In genomic region chr1:226201029-226201593, GRCh38 we compare ENCODE assay signal across 1 cellular context.
A peak's percentile ranks its signal among the peaks of the same experiment; 100 is the strongest.
TF ChIP-seq lines count a peak whose summit lies in the region.

No MANE protein-coding gene starts in this region.

TF ChIP-seq in GM12878, 131 proteins besides CTCF, POLR2A, EP300 and RAD21:
- TF ChIP-seq RAD51 (IDR thresholded peaks at IDR 0.05) = no peak
- TF ChIP-seq RBBP5 (conservative IDR thresholded peaks at IDR 0.05) = no peak
- no peak for TF ChIP-seq BMI1 (IDR thresholded peaks at IDR 0.05; ENCODE audit: borderline replicate concordance)
- TF ChIP-seq, protein P1, sequence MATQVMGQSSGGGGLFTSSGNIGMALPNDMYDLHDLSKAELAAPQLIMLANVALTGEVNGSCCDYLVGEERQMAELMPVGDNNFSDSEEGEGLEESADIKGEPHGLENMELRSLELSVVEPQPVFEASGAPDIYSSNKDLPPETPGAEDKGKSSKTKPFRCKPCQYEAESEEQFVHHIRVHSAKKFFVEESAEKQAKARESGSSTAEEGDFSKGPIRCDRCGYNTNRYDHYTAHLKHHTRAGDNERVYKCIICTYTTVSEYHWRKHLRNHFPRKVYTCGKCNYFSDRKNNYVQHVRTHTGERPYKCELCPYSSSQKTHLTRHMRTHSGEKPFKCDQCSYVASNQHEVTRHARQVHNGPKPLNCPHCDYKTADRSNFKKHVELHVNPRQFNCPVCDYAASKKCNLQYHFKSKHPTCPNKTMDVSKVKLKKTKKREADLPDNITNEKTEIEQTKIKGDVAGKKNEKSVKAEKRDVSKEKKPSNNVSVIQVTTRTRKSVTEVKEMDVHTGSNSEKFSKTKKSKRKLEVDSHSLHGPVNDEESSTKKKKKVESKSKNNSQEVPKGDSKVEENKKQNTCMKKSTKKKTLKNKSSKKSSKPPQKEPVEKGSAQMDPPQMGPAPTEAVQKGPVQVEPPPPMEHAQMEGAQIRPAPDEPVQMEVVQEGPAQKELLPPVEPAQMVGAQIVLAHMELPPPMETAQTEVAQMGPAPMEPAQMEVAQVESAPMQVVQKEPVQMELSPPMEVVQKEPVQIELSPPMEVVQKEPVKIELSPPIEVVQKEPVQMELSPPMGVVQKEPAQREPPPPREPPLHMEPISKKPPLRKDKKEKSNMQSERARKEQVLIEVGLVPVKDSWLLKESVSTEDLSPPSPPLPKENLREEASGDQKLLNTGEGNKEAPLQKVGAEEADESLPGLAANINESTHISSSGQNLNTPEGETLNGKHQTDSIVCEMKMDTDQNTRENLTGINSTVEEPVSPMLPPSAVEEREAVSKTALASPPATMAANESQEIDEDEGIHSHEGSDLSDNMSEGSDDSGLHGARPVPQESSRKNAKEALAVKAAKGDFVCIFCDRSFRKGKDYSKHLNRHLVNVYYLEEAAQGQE (IDR thresholded peaks at IDR 0.05; ENCODE audit: low read depth, low read length) = no peak
- no peak for TF ChIP-seq ZBTB33 (IDR thresholded peaks at IDR 0.05)
- TF ChIP-seq, protein P2, sequence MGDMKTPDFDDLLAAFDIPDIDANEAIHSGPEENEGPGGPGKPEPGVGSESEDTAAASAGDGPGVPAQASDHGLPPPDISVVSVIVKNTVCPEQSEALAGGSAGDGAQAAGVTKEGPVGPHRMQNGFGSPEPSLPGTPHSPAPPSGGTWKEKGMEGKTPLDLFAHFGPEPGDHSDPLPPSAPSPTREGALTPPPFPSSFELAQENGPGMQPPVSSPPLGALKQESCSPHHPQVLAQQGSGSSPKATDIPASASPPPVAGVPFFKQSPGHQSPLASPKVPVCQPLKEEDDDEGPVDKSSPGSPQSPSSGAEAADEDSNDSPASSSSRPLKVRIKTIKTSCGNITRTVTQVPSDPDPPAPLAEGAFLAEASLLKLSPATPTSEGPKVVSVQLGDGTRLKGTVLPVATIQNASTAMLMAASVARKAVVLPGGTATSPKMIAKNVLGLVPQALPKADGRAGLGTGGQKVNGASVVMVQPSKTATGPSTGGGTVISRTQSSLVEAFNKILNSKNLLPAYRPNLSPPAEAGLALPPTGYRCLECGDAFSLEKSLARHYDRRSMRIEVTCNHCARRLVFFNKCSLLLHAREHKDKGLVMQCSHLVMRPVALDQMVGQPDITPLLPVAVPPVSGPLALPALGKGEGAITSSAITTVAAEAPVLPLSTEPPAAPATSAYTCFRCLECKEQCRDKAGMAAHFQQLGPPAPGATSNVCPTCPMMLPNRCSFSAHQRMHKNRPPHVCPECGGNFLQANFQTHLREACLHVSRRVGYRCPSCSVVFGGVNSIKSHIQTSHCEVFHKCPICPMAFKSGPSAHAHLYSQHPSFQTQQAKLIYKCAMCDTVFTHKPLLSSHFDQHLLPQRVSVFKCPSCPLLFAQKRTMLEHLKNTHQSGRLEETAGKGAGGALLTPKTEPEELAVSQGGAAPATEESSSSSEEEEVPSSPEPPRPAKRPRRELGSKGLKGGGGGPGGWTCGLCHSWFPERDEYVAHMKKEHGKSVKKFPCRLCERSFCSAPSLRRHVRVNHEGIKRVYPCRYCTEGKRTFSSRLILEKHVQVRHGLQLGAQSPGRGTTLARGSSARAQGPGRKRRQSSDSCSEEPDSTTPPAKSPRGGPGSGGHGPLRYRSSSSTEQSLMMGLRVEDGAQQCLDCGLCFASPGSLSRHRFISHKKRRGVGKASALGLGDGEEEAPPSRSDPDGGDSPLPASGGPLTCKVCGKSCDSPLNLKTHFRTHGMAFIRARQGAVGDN (IDR thresholded peaks at IDR 0.05) = no peak
- no peak for TF ChIP-seq STAT3 (IDR thresholded peaks at IDR 0.05; ENCODE audit: low read depth, low read length)
- TF ChIP-seq WRNIP1 (IDR thresholded peaks at IDR 0.05; ENCODE audit: borderline replicate concordance, low read depth, low read length) = no peak
- TF ChIP-seq ESRRA (IDR thresholded peaks at IDR 0.05; ENCODE audit: low read length) = no peak
- no peak for TF ChIP-seq TCF7 (IDR thresholded peaks at IDR 0.05; ENCODE audit: borderline replicate concordance)
- no peak for TF ChIP-seq ZNF384 (IDR thresholded peaks at IDR 0.05; ENCODE audit: borderline replicate concordance, low read depth, low read length)
- TF ChIP-seq SMC3 (IDR thresholded peaks at IDR 0.05; ENCODE audit: borderline replicate concordance, low read length) = peak; percentile 57; the same call in 1 of the 2 replicates
- no peak for TF ChIP-seq NFYA (IDR thresholded peaks at IDR 0.05; ENCODE audit: borderline replicate concordance, low read depth, low read length)
- TF ChIP-seq, protein P3, sequence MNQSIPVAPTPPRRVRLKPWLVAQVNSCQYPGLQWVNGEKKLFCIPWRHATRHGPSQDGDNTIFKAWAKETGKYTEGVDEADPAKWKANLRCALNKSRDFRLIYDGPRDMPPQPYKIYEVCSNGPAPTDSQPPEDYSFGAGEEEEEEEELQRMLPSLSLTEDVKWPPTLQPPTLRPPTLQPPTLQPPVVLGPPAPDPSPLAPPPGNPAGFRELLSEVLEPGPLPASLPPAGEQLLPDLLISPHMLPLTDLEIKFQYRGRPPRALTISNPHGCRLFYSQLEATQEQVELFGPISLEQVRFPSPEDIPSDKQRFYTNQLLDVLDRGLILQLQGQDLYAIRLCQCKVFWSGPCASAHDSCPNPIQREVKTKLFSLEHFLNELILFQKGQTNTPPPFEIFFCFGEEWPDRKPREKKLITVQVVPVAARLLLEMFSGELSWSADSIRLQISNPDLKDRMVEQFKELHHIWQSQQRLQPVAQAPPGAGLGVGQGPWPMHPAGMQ (IDR thresholded peaks at IDR 0.05; ENCODE audit: borderline replicate concordance) = no peak
- 0 out of 2 replicates have a peak, but pooled peaks have one; percentile 19 for TF ChIP-seq YY1 (IDR thresholded peaks at IDR 0.05; ENCODE audit: low read depth, low read length)
